In genomic region chr20:53598140-53599038, GRCh38 we compare ENCODE assay signal across 9 cellular contexts. TPM values are rescaled to one million over a fixed set of nuclear protein-coding genes. Genes with fewer than 3 reads are reported as not detected.
DNase-seq lines count a peak whose midpoint lies in the region; TF ChIP-seq lines count a peak whose summit lies in the region.
"Had no signal": no experiment of that assay in that cellular context is flagged by ENCODE, and none has a peak within 500 bp of the region (broad histone marks: within the 10 kb centered on the region; RNA-seq: fewer than 3 reads in every experiment).

No MANE protein-coding gene starts in this region.

- H3K9me3 ChIP-seq in OCI-LY1 (ENCODE audit: low read length) (no peaks in the 10 kb centered on the region), breast epithelium (no peaks in the 10 kb centered on the region), parathyroid adenoma (ENCODE audit: control insufficient read depth, low read length) (no peaks in the 10 kb centered on the region)

- H3K79me2 ChIP-seq in OCI-LY1 (ENCODE audit: insufficient read depth, low read length) = peaks cover 18% of the 10 kb centered on the region
- peaks cover 2% of the 10 kb centered on the region for H3K79me2 ChIP-seq in parathyroid adenoma

- H3K4me1 ChIP-seq in OCI-LY1 (ENCODE audit: insufficient read depth, low read length, severe bottlenecking) = peaks cover 57% of the 10 kb centered on the region
- H3K4me1 ChIP-seq in breast epithelium = no peaks in the 10 kb centered on the region
- H3K4me1 ChIP-seq in parathyroid adenoma = peaks cover 23% of the 10 kb centered on the region

- H2AFZ ChIP-seq in OCI-LY1 (ENCODE audit: low read length) (no peak overlapping the region), parathyroid adenoma (peak overlapping the region; percentile 25)

- peak; percentile 63 for DNase-seq in GM12865 (ENCODE audit: low read depth)
- no peak for DNase-seq in breast epithelium (ENCODE audit: low spot score in 2 of 2)
- no peak for DNase-seq in NCI-H1417 treated with DMSO at 0.1 percent for 48 hours (lab: John Stamatoyannopoulos, UW)
- no peak for DNase-seq in foreskin fibroblast
- DNase-seq in T1000 (lab: John Stamatoyannopoulos, UW) = no peak
- DNase-seq: activated gamma-delta T cell treated with Interleukin-2 at 50 U/mL for 16 hours, SW 1271 had no signal

- H3K27me3 ChIP-seq in OCI-LY1 (ENCODE audit: insufficient read depth, low read length) = no peaks in the 10 kb centered on the region
- no peaks in the 10 kb centered on the region for H3K27me3 ChIP-seq in breast epithelium
- no peaks in the 10 kb centered on the region for H3K27me3 ChIP-seq in parathyroid adenoma (ENCODE audit: control insufficient read depth, insufficient read depth, low read length)

- intact Hi-C loops in breast epithelium (cut with DNase I; ENCODE audit: low total_unique reads) = no loop called here

- no peaks in the 10 kb centered on the region for H4K20me1 ChIP-seq in OCI-LY1 (ENCODE audit: insufficient read depth, low read length)

- TF ChIP-seq CTCF in GM12865 (IDR thresholded peaks at IDR 0.05; ENCODE audit: insufficient read depth, low read depth, low read length, missing control alignments) = no peak
- TF ChIP-seq CTCF in OCI-LY1 (IDR thresholded peaks at IDR 0.05; ENCODE audit: low read length) = no peak
- no peak for TF ChIP-seq CTCF in breast epithelium (IDR thresholded peaks at IDR 0.05)
- no peak for TF ChIP-seq CTCF in parathyroid adenoma (IDR thresholded peaks at IDR 0.05)
- TF ChIP-seq CTCF in foreskin fibroblast (IDR thresholded peaks at IDR 0.05; ENCODE audit: low read depth, low read length) = no peak

- TF ChIP-seq POLR2A in breast epithelium (IDR thresholded peaks at IDR 0.05) = no peak

- H3K9ac ChIP-seq in OCI-LY1 (ENCODE audit: low read length) = no peak overlapping the region; the same call in 1 of the 2 replicates
- H3K9ac ChIP-seq in parathyroid adenoma = no peak overlapping the region

- no peak overlapping the region; the same call in 1 of the 2 replicates for H3K4me2 ChIP-seq in OCI-LY1 (ENCODE audit: low read length)
- H3K4me2 ChIP-seq in parathyroid adenoma (ENCODE audit: low read length) = peak overlapping the region; percentile 15

- H3K4me3 ChIP-seq in GM12865 (ENCODE audit: low read depth, low read length) (no peak overlapping the region), OCI-LY1 (ENCODE audit: low read depth, low read length, poor library complexity, severe bottlenecking) (no peak overlapping the region), breast epithelium (no peak overlapping the region), parathyroid adenoma (ENCODE audit: low read depth, low read length) (no peak overlapping the region), foreskin fibroblast (ENCODE audit: low read depth in 1 of 2, low read length in 2 of 2) (no peak overlapping the region)

- peaks cover 3% of the 10 kb centered on the region; the same call in 1 of the 2 replicates for H3F3A ChIP-seq in OCI-LY1 (ENCODE audit: insufficient read depth, low read length)

- H3K9me2 ChIP-seq in OCI-LY1 (ENCODE audit: low read depth, low read length) = no peaks in the 10 kb centered on the region

- H3K27ac ChIP-seq in OCI-LY1 (ENCODE audit: low read depth, low read length, poor library complexity, severe bottlenecking) (peak overlapping the region; percentile 78), breast epithelium (peak overlapping the region; percentile 14 to 100), parathyroid adenoma (peak overlapping the region; percentile 93)

- H3K36me3 ChIP-seq in OCI-LY1 (ENCODE audit: insufficient read depth, low read length) (no peaks in the 10 kb centered on the region), breast epithelium (no peaks in the 10 kb centered on the region), parathyroid adenoma (ENCODE audit: control insufficient read depth, insufficient read depth, low read length) (no peaks in the 10 kb centered on the region)

RNA-seq across cellular contexts. Expression of gene ZNF217, which starts 4.8 kb away (rescaled TPM):
- 10 to 100 TPM; 22.4 to 54.7 (median 48.3) TPM for total RNA-seq in breast epithelium
